ENCODE assay signal across 22 cellular contexts in the genomic region with DNA sequence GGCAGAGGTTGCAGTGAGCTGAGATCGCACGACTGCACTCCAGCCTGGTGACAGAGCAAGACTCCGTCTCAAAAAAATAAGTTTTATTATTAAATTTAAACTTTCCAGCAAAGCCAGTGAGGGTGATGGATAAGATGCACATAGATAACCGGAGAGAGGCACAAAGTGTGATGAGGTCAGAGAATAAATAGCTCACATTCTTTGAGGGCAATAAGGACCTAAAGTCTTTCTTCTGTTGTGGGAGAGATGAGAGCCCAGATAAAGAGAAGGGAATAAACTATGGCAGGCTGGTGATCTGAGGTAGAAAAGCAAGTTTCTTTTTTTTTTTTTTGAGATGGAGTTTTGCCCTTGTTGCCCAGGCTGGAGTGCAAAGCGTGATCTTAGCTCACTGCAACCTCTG.
"Had no signal": no experiment of that assay in that cellular context is flagged by ENCODE, and none has a peak within 500 bp of the region (broad histone marks: within the 10 kb centered on the region; RNA-seq: fewer than 3 reads in every experiment).

No MANE protein-coding gene starts in this region.

- H3K27me3 ChIP-seq: esophagus muscularis mucosa, gastrocnemius medialis, heart right ventricle, neural progenitor cell, pancreas, right lobe of liver, spleen had no signal

- FAIRE-seq: endometrium, pancreas had no signal

- H3K4me2 ChIP-seq: neural progenitor cell had no signal

- DNase-seq: effector memory CD4-positive, alpha-beta T cell; gastrocnemius medialis; heart right ventricle; islet precursor cell; mammary epithelial cell; natural killer cell; nucleus accumbens; pancreas; psoas muscle; retina; right lobe of liver; stimulated activated CD4-positive, alpha-beta T cell treated with anti-CD3 and anti-CD28 coated beads, Interleukin-15, amount 100 ng/mL, for 24 hours; stimulated activated CD4-positive, alpha-beta T cell treated with anti-CD3 and anti-CD28 coated beads, Interleukin-1b, Interleukin-23, amount 100 ng/mL, for 48 hours; stimulated activated CD4-positive, alpha-beta T cell treated with anti-CD3 and anti-CD28 coated beads, Interleukin-4, amount 100 ng/mL, for 24 hours; tibial artery had no signal

- H3K36me3 Mint-ChIP-seq: natural killer cell; neural progenitor cell; stimulated activated memory B cell treated with anti-CD40 and anti-IgM and Interleukin-4, amounts not matched to agents 10 μg/mL and 1 μg/mL and 100 μg/mL, for 72 hours had no signal

- H3K4me3 ChIP-seq: esophagus muscularis mucosa, gastrocnemius medialis, heart right ventricle, neural progenitor cell, pancreas, psoas muscle, right lobe of liver, spleen, tibial artery had no signal

- H3K27ac ChIP-seq: esophagus muscularis mucosa, gastrocnemius medialis, heart right ventricle, neural progenitor cell, pancreas, psoas muscle, right lobe of liver, spleen, tibial artery had no signal

- H3K4me1 ChIP-seq: gastrocnemius medialis, psoas muscle, tibial artery had no signal

- H3K4me3 Mint-ChIP-seq: natural killer cell; neural progenitor cell; stimulated activated memory B cell treated with anti-CD40 and anti-IgM and Interleukin-4, amounts not matched to agents 10 μg/mL and 1 μg/mL and 100 μg/mL, for 72 hours; stimulated activated naive CD8-positive, alpha-beta T cell treated with anti-CD3 and anti-CD28 coated beads, Interleukin-15, Interleukin-2, amounts not matched to agents 100 ng/mL and 50 ng/mL, for 24 hours had no signal

- H3K27ac Mint-ChIP-seq: natural killer cell; neural progenitor cell; stimulated activated memory B cell treated with anti-CD40 and anti-IgM and Interleukin-4, amounts not matched to agents 10 μg/mL and 1 μg/mL and 100 μg/mL, for 72 hours; stimulated activated naive CD8-positive, alpha-beta T cell treated with anti-CD3 and anti-CD28 coated beads, Interleukin-15, Interleukin-2, amounts not matched to agents 100 ng/mL and 50 ng/mL, for 24 hours had no signal

- H2AFZ ChIP-seq: neural progenitor cell had no signal

- ATAC-seq: gastrocnemius medialis; heart right ventricle; left lobe of liver; natural killer cell; pancreas; psoas muscle; right lobe of liver; stimulated activated memory B cell treated with anti-CD40 and anti-IgM and Interleukin-4, amounts not matched to agents 10 μg/mL and 1 μg/mL and 100 μg/mL, for 72 hours had no signal

- H3K9me3 ChIP-seq: esophagus muscularis mucosa, gastrocnemius medialis, heart right ventricle, pancreas, psoas muscle, right lobe of liver, spleen, tibial artery had no signal

- H3K36me3 ChIP-seq: esophagus muscularis mucosa, gastrocnemius medialis, heart right ventricle, neural progenitor cell, pancreas, right lobe of liver, spleen, tibial artery had no signal

- H3K27me3 Mint-ChIP-seq: stimulated activated memory B cell treated with anti-CD40 and anti-IgM and Interleukin-4, amounts not matched to agents 10 μg/mL and 1 μg/mL and 100 μg/mL, for 72 hours; stimulated activated naive CD8-positive, alpha-beta T cell treated with anti-CD3 and anti-CD28 coated beads, Interleukin-15, Interleukin-2, amounts not matched to agents 100 ng/mL and 50 ng/mL, for 24 hours had no signal

- H3K9ac ChIP-seq: neural progenitor cell had no signal

- H3K9me3 Mint-ChIP-seq: natural killer cell; stimulated activated memory B cell treated with anti-CD40 and anti-IgM and Interleukin-4, amounts not matched to agents 10 μg/mL and 1 μg/mL and 100 μg/mL, for 72 hours had no signal
